25 cellular contexts compared by ENCODE assay signal in the genomic region with DNA sequence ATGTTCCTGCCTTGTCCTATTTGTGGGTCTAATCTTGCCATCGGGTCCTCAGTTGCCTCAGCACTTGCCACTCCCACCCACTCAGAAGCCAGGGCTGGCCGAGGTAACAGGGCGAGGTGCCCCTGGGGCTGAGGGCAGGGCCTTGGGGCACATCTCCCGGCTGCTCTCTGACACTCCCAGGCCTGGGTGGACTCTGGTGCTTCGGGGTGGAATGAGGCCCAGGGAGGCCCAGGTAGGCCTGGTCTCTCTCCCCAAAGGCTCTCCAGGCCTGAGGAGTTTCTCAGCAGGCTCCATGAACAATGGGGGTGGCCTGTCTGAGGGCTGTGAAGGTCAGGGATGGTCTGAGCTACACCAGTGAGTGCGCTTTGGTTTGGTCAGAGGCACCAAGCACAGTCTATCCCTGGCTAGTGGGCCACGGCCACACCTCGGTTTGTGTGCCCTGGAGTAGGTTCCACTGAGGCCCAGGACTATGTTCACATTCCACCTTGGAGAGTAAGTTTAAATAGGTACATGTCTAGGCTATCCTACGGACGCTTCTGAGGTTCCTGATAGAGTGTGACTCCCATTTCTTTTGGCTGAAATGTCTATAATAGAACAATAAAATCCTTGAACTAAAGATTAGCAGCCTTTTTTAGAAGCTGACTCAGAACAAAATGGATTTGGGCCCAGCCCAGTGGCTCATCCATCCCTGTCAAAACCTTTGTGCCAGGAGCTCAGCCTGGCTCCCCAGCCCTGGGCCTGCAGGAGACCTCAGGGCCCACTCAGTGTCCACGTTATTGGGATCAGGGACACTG.
DNase-seq lines count a peak whose midpoint lies in the region; ATAC-seq and TF ChIP-seq lines count a peak whose summit lies in the region.
"Had no signal": no experiment of that assay in that cellular context is flagged by ENCODE, and none has a peak within 500 bp of the region (broad histone marks: within the 10 kb centered on the region; RNA-seq: fewer than 3 reads in every experiment).

No MANE protein-coding gene starts in this region.

- H3K27me3 ChIP-seq in right atrium auricular region (no peaks in the 10 kb centered on the region), aorta (ENCODE audit: control insufficient read depth in 1 of 2, insufficient read depth in 2 of 2, low read length in 1 of 2) (no peaks in the 10 kb centered on the region), spleen (replicated peaks in 1 of 7) (no peaks in the 10 kb centered on the region)

- no peak overlapping the region for H3K4me3 ChIP-seq in right atrium auricular region
- H3K4me3 ChIP-seq in aorta (ENCODE audit: low read length in 2 of 2): no peak overlapping the region
- no peak overlapping the region for H3K4me3 ChIP-seq in spleen

- H3K27ac ChIP-seq in right atrium auricular region (no peak overlapping the region), aorta (ENCODE audit: low read depth in 1 of 2, low read length in 2 of 2) (peak overlapping the region; percentile 37 to 62), spleen (no peak overlapping the region)
- H3K27ac ChIP-seq: 22Rv1, C4-2B, RWPE1 had no signal

- no peak for TF ChIP-seq CTCF in right atrium auricular region (IDR thresholded peaks at IDR 0.05)
- TF ChIP-seq CTCF in spleen (IDR thresholded peaks at IDR 0.05 in 8 of 11, conservative IDR thresholded peaks at IDR 0.05 in 3 of 11): no peak

- H3K36me3 ChIP-seq in right atrium auricular region (no peaks in the 10 kb centered on the region), aorta (ENCODE audit: control insufficient read depth in 1 of 2, insufficient read depth in 2 of 2, low read length in 1 of 2) (no peaks in the 10 kb centered on the region), spleen (no peaks in the 10 kb centered on the region)

- 55 to 58% methylated on average over 11 of the region's 11 CpGs for WGBS in aorta, 2 donors
- 77 to 90% (median 85%) methylated on average over 8 to 11 of the region's 11 CpGs for WGBS in spleen, 5 donors

- DNase-seq in right atrium auricular region (ENCODE audit: low spot score) (peak; percentile 51), Right ventricle myocardium inferior (ENCODE audit: missing footprints) (no peak), islet precursor cell (peak; percentile 23), sciatic nerve (ENCODE audit: low spot score) (no peak), aorta (peak in 1 of 2 donors; percentile 57), NCI-H1048 (lab: John Stamatoyannopoulos, UW) (no peak), putamen (ENCODE audit: low spot score) (no peak), spleen (no peak)
- DNase-seq: Caco-2; CD8-positive, alpha-beta T cell; GOT3; HCEC 1CT; IMR-90; KG1; MM.1S; NCI-H1417; NCI-H1694 treated with DMSO at 0.1 percent for 48 hours; NCI-H2081; NCI-H226; NCI-H510A; NCI-H69 had no signal

- no peaks in the 10 kb centered on the region for H3K4me1 ChIP-seq in right atrium auricular region
- peaks cover 0 to 11% of the 10 kb centered on the region in 2 donors for H3K4me1 ChIP-seq in aorta (ENCODE audit: control insufficient read depth in 1 of 2, insufficient read depth in 2 of 2, low read length in 2 of 2)
- no peaks in the 10 kb centered on the region for H3K4me1 ChIP-seq in spleen

- no peak for TF ChIP-seq POLR2A in spleen (IDR thresholded peaks at IDR 0.05)

- ATAC-seq in Right ventricle myocardium inferior (no peak), sciatic nerve (peak; percentile 36), aorta (ENCODE audit: low FRiP score) (peak; percentile 57)
- ATAC-seq: CD8-positive, alpha-beta T cell; Panc1 had no signal

- H3K9me3 ChIP-seq in right atrium auricular region (peaks cover 0 to 4% of the 10 kb centered on the region in 2 donors), aorta (ENCODE audit: control insufficient read depth, low read length) (no peaks in the 10 kb centered on the region), spleen (no peaks in the 10 kb centered on the region)
- H3K9me3 ChIP-seq: Caco-2 had no signal

- intact Hi-C loops in Right ventricle myocardium inferior (cut with DNase I): no loop called here
- intact Hi-C loops in sciatic nerve (cut with DNase I): no loop called here
- intact Hi-C loops in aorta (cut with DNase I): no loop called here
- intact Hi-C loops in spleen (cut with DNase I; ENCODE audit: low total_unique reads): no loop called here

Comparison
In these comparisons a context has a peak if more than half of its experiments do, and no peak if none do; other contexts are left out.
1. DNase-seq: peak in right atrium auricular region (single experiment) and islet precursor cell (single experiment); none in Right ventricle myocardium inferior (single experiment), sciatic nerve (single experiment), NCI-H1048 (single experiment), putamen (single experiment) and spleen (single experiment).
2. H3K27ac ChIP-seq: peak in aorta (2 of 2); none in right atrium auricular region (0 of 2) and spleen (0 of 8).